ENCODE assay signal across 16 cellular contexts in the genomic region with DNA sequence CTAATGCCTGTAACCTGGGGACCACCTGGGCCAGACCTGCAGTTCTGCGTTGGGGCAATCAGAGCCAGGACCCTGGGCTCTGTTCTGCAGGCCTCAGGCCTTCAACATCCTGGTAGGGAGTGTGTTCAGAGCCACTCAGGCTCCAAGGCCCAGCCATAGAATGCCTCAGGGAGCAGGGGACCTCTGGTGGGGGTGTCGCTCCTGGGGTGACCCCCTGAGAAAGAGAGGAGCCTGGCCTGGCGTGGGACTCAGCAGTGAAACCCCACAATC.
"Had no signal": no experiment of that assay in that cellular context is flagged by ENCODE, and none has a peak within 500 bp of the region (broad histone marks: within the 10 kb centered on the region; RNA-seq: fewer than 3 reads in every experiment).

No MANE protein-coding gene starts in this region.

- H3K4me3 ChIP-seq: cardiac muscle cell, lung, sigmoid colon, tibial nerve had no signal

- DNase-seq: activated CD4-positive, alpha-beta T cell treated with anti-CD3 and anti-CD28 coated beads for 36 hours; activated CD4-positive, alpha-beta T cell treated with anti-CD3 and anti-CD28 coated beads, Interleukin-2, amount 50 U/mL, for 48 hours; activated CD8-positive, alpha-beta memory T cell treated with anti-CD3 and anti-CD28 coated beads, Interleukin-2, amount 10 ng/mL, durations not matched to agents 7 days and 5 days; activated naive CD8-positive, alpha-beta T cell treated with anti-CD3 and anti-CD28 coated beads for 36 hours; amygdala; natural killer cell; stimulated activated CD4-positive, alpha-beta T cell treated with anti-CD3 and anti-CD28 coated beads, Interleukin-4, amount 100 ng/mL, for 24 hours; SW 1271; T-helper 2 cell had no signal

- H3K9me3 ChIP-seq: sigmoid colon, tibial nerve had no signal

- H3K27ac ChIP-seq: cardiac muscle cell, parathyroid adenoma had no signal

- H3K27me3 ChIP-seq: cardiac muscle cell, sigmoid colon, tibial nerve had no signal

- ATAC-seq: activated CD4-positive, alpha-beta T cell treated with anti-CD3 and anti-CD28 coated beads for 36 hours; activated CD8-positive, alpha-beta memory T cell treated with anti-CD3 and anti-CD28 coated beads, Interleukin-2, amount 10 ng/mL, durations not matched to agents 7 days and 5 days; natural killer cell; stimulated activated memory B cell treated with anti-CD40 and anti-IgM and Interleukin-4, amounts not matched to agents 10 μg/mL and 1 μg/mL and 100 μg/mL, for 72 hours; WTC11 had no signal
